In genomic region chr14:83529531-83529930, GRCh38 we compare ENCODE assay signal across 32 cellular contexts.
"Had no signal": no experiment of that assay in that cellular context is flagged by ENCODE, and none has a peak within 500 bp of the region (broad histone marks: within the 10 kb centered on the region; RNA-seq: fewer than 3 reads in every experiment).

No MANE protein-coding gene starts in this region.

- H3K36me3 Mint-ChIP-seq: activated naive CD8-positive, alpha-beta T cell had no signal

- H3K36me3 ChIP-seq: brain microvascular endothelial cell, esophagus squamous epithelium, gastrocnemius medialis, heart left ventricle, WERI-Rb-1 had no signal

- H3K27me3 Mint-ChIP-seq: activated B cell treated with CpG ODN at 0.5 μM for 24 hours; activated CD8-positive, alpha-beta T cell treated with anti-CD3 and anti-CD28 coated beads for 36 hours; activated naive CD8-positive, alpha-beta T cell; activated T-helper 17 cell treated with anti-CD3 and anti-CD28 coated beads, Interleukin-2, amount 50 U/mL, for 72 hours; central memory CD8-positive, alpha-beta T cell; dendritic cell treated with granulocyte-macrophage colony-stimulating factor and Interleukin-4, amounts not matched to agents 40 ng/mL and 50 ng/mL, for 4 days; T-helper 17 cell had no signal

- H3K27me3 ChIP-seq: brain microvascular endothelial cell, dorsolateral prefrontal cortex, esophagus squamous epithelium, foreskin keratinocyte, gastrocnemius medialis, heart left ventricle had no signal

- DNase-seq: activated B cell treated with CpG ODN at 0.5 μM for 24 hours; activated CD4-positive, alpha-beta T cell treated with anti-CD3 and anti-CD28 coated beads for 48 hours; activated CD4-positive, alpha-beta T cell treated with anti-CD3 and anti-CD28 coated beads, Interleukin-2, amount 50 U/mL, for 1 hour; activated CD4-positive, alpha-beta T cell treated with anti-CD3 and anti-CD28 coated beads, Interleukin-2, amount 50 U/mL, for 48 hours; activated CD8-positive, alpha-beta memory T cell treated with anti-CD3 and anti-CD28 coated beads for 24 hours; activated CD8-positive, alpha-beta T cell treated with anti-CD3 and anti-CD28 coated beads for 36 hours; activated effector memory CD4-positive, alpha-beta T cell treated with Interleukin-2 at 50 U/mL for 16 hours; activated gamma-delta T cell treated with Interleukin-2 at 50 U/mL for 16 hours; activated naive CD4-positive, alpha-beta T cell treated with anti-CD3 and anti-CD28 coated beads, Interleukin-2, amount 50 U/mL, for 16 hours; activated naive CD4-positive, alpha-beta T cell treated with Interleukin-2 at 50 U/mL for 16 hours; activated T-cell treated with anti-CD3 and anti-CD28 coated beads, Interleukin-2, amount 50 U/mL, for 4 hours; amniotic stem cell; anterior cingulate cortex; brain microvascular endothelial cell; dorsolateral prefrontal cortex; effector memory CD4-positive, alpha-beta T cell; esophagus squamous epithelium; foreskin keratinocyte; gastrocnemius medialis; glutamatergic neuron; heart left ventricle; T-helper 1 cell; T-helper 17 cell; T1000; WERI-Rb-1 had no signal

- H3K4me1 Mint-ChIP-seq: activated B cell treated with CpG ODN at 0.5 μM for 24 hours; activated T-helper 17 cell treated with anti-CD3 and anti-CD28 coated beads, Interleukin-2, amount 50 U/mL, for 72 hours; central memory CD8-positive, alpha-beta T cell; T-helper 17 cell had no signal

- H3K4me3 Mint-ChIP-seq: activated B cell treated with CpG ODN at 0.5 μM for 24 hours; activated CD8-positive, alpha-beta T cell treated with anti-CD3 and anti-CD28 coated beads for 36 hours; activated naive CD8-positive, alpha-beta T cell; activated T-cell treated with anti-CD3 and anti-CD28 coated beads, Interleukin-2, amount 50 U/mL, for 4 hours; activated T-helper 17 cell treated with anti-CD3 and anti-CD28 coated beads, Interleukin-2, amount 50 U/mL, for 72 hours; central memory CD8-positive, alpha-beta T cell; dendritic cell treated with granulocyte-macrophage colony-stimulating factor and Interleukin-4, amounts not matched to agents 40 ng/mL and 50 ng/mL, for 4 days; T-helper 17 cell; T-helper 2 cell treated with Interferon-gamma antibody and Interleukin-4, amounts not matched to agents 5 μg/mL and 100 μg/mL, for 36 hours had no signal

- H3K9me3 ChIP-seq: esophagus squamous epithelium, gastrocnemius medialis, heart left ventricle had no signal

- H3K4me1 ChIP-seq: esophagus squamous epithelium, foreskin keratinocyte, gastrocnemius medialis, heart left ventricle had no signal

- H3K27ac ChIP-seq: brain microvascular endothelial cell, coronary artery, dorsolateral prefrontal cortex, epithelial cell of prostate, esophagus squamous epithelium, foreskin keratinocyte, gastrocnemius medialis, heart left ventricle, WERI-Rb-1 had no signal

- H3K27ac Mint-ChIP-seq: activated B cell treated with CpG ODN at 0.5 μM for 24 hours; activated CD8-positive, alpha-beta T cell treated with anti-CD3 and anti-CD28 coated beads for 36 hours; activated naive CD8-positive, alpha-beta T cell; activated T-helper 17 cell treated with anti-CD3 and anti-CD28 coated beads, Interleukin-2, amount 50 U/mL, for 72 hours; dendritic cell treated with granulocyte-macrophage colony-stimulating factor and Interleukin-4, amounts not matched to agents 40 ng/mL and 50 ng/mL, for 4 days; T-helper 17 cell; T-helper 2 cell treated with Interferon-gamma antibody and Interleukin-4, amounts not matched to agents 5 μg/mL and 100 μg/mL, for 36 hours had no signal

- H3K4me3 ChIP-seq: coronary artery, dorsolateral prefrontal cortex, esophagus squamous epithelium, gastrocnemius medialis, heart left ventricle had no signal
